ENCODE assay signal across 8 cellular contexts in genomic region chr16:67150058-67150832, GRCh38. TPM values are rescaled to one million over a fixed set of nuclear protein-coding genes. Genes with fewer than 3 reads are reported as not detected.
A peak's percentile ranks its signal among the peaks of the same experiment; 100 is the strongest.
DNase-seq lines count a peak whose midpoint lies in the region; ATAC-seq, FAIRE-seq and TF ChIP-seq lines count a peak whose summit lies in the region.

No MANE protein-coding gene starts in this region.

- no peak for TF ChIP-seq EP300 in A549 (IDR thresholded peaks at IDR 0.05)

- peak; percentile 54 to 69 for ATAC-seq in A549
- ATAC-seq in GM18907 (IDR thresholded peaks at IDR 0.05; ENCODE audit: unreplicated experiment), result peak; percentile 51

- H3K4me2 ChIP-seq in A549, result peak overlapping the region; percentile 66

- POLR2A ChIA-PET in A549 (lab: Yijun Ruan, JAX), result interaction anchor here (0.5 to 2.2 kb wide), 6 partner anchors 10 to 257 kb away, joined by 3 to 7 read pairs (median 3); partner anchors contain the start of gene FBXL8
- POLR2A ChIA-PET in HEK293T (lab: Yijun Ruan, JAX), result no interaction called here

- H3K9me3 ChIP-seq in A549 (no peaks in the 10 kb centered on the region), neutrophil (no peaks in the 10 kb centered on the region)

- peak; percentile 34; the same call in 1 of the 2 replicates for TF ChIP-seq POLR2A in A549 (IDR thresholded peaks at IDR 0.05; ENCODE audit: low read length)

- CTCF ChIA-PET in A549 (lab: Yijun Ruan, JAX) (interaction anchor here (0.7 to 16.0 kb wide), 14 partner anchors 11 to 315 kb away, joined by 3 to 314 read pairs (median 4); partner anchors contain the start of genes CES3, CES4A, FBXL8 and HSF4), HEK293T (lab: Yijun Ruan, JAX) (interaction anchor here (1.6 kb wide), 1 partner anchor 137 kb away, joined by 5 read pairs; no protein-coding TSS in a partner anchor)

- H3K4me3 ChIP-seq in A549, result peak overlapping the region; percentile 76
- peak overlapping the region; percentile 23 to 32 for H3K4me3 ChIP-seq in neutrophil (ENCODE audit: low read depth in 1 of 2, low read length in 1 of 2)

- H3K4me1 ChIP-seq in A549 (peaks cover 9% of the 10 kb centered on the region; the same call in 2 of the 3 replicates), neutrophil (ENCODE audit: control insufficient read depth in 1 of 2, insufficient read depth in 1 of 2, low read depth in 1 of 2, low read length in 1 of 2) (peaks cover 39 to 53% of the 10 kb centered on the region in 2 experiments)

- peaks cover 63% of the 10 kb centered on the region for H3K27me3 ChIP-seq in neutrophil

- H3K36me3 ChIP-seq in neutrophil, result peaks cover 48% of the 10 kb centered on the region

- DNase-seq in A549 (ENCODE audit: low read depth in 1 of 2, low spot score in 1 of 2) (peak; percentile 51 to 62), LHCN-M2 (ENCODE audit: low read depth) (peak; percentile 52), activated T-cell treated with anti-CD3 and anti-CD28 coated beads for 24 hours (ENCODE audit: low read depth) (peak; percentile 35), fibroblast of the conjunctiva (ENCODE audit: low read depth) (peak; percentile 47), HEK293T (ENCODE audit: extremely low spot score) (no peak), cortex of kidney (lab: John Stamatoyannopoulos, UW) (no peak)

- no peak for TF ChIP-seq RAD21 in A549 (conservative IDR thresholded peaks at IDR 0.05 in 1 of 2, IDR thresholded peaks at IDR 0.05 in 1 of 2)

- no peak; the same call in 1 of the 3 replicates for TF ChIP-seq CTCF in A549 (IDR thresholded peaks at IDR 0.05)
- TF ChIP-seq CTCF in neutrophil (IDR thresholded peaks at IDR 0.05), result no peak

- FAIRE-seq in A549 (lab: Jason Lieb, UNC), result no peak

- WGBS in A549 (ENCODE audit: missing lambda C conversion rate), result 65% methylated on average over 48 of the region's 92 CpGs

- peak overlapping the region; percentile 84 to 96 for H3K27ac ChIP-seq in A549
- H3K27ac ChIP-seq in neutrophil, result no peak overlapping the region

TF ChIP-seq in A549, 52 proteins besides CTCF, POLR2A, EP300 and RAD21 (continues in another document):
- TF ChIP-seq HOXA7 (CRISPR knock-in tag; IDR thresholded peaks at IDR 0.05) (no peak), JUN (IDR thresholded peaks at IDR 0.05) (peak in 1 of 2 experiments; percentile 46; a peak in 2 of 5 replicates), EHF (CRISPR knock-in tag; IDR thresholded peaks at IDR 0.05) (no peak), ZFP36 (IDR thresholded peaks at IDR 0.05; ENCODE audit: borderline replicate concordance, partially characterized antibody) (no peak), HOXB5 (CRISPR knock-in tag; IDR thresholded peaks at IDR 0.05) (no peak), RARB (CRISPR knock-in tag; IDR thresholded peaks at IDR 0.05) (no peak), FOXS1 (CRISPR knock-in tag; IDR thresholded peaks at IDR 0.05) (no peak), RCOR1 (IDR thresholded peaks at IDR 0.05; ENCODE audit: low read depth, low read length) (no peak)
- TF ChIP-seq, protein P1, sequence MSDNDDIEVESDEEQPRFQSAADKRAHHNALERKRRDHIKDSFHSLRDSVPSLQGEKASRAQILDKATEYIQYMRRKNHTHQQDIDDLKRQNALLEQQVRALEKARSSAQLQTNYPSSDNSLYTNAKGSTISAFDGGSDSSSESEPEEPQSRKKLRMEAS (IDR thresholded peaks at IDR 0.05), result no peak

TF ChIP-seq in HEK293T, 16 proteins besides CTCF, POLR2A, EP300 and RAD21:
- TF ChIP-seq LEF1 (IDR thresholded peaks at IDR 0.05; ENCODE audit: borderline replicate concordance) (no peak), ELF4 (IDR thresholded peaks at IDR 0.05) (no peak)

RNA-seq across cellular contexts. Expression of gene B3GNT9, which starts 0.6 kb away (rescaled TPM):
- polyA plus RNA-seq in A549 (2011; rRNA removed) (6.8 and 8.5 TPM in 2 replicates), A549 (2017; fragmentation: RNase III; extraction: RNeasy Plus Mini Kit Qiagen cat#74134 plus additional on column Dnase treatment) (6.7 to 9.3 TPM (median 9.0 TPM) in 3 replicates)
- polyA plus RNA-seq in A549 (2012; cell fraction: cytosol; rRNA removed), result 6.2 and 8.6 TPM in 2 replicates
- 9.0 and 10.9 TPM in 2 replicates for polyA plus RNA-seq in A549 (2012; cell fraction: nucleus; rRNA removed)
- 9.8 and 10.8 TPM in 2 replicates for polyA minus RNA-seq in A549 (2011; rRNA and poly(A)+ RNA removed)
- 75.5 and 85.0 TPM in 2 replicates for total RNA-seq in LHCN-M2 (2014; rRNA removed)
- 40.8 TPM for polyA plus RNA-seq in LHCN-M2 (2012)

RNA-seq across cellular contexts. Expression of gene TRADD, which starts 9.5 kb away (rescaled TPM):
- polyA plus RNA-seq in A549 (2011; rRNA removed), result 7.8 and 9.1 TPM in 2 replicates
- polyA plus RNA-seq in A549 (2012; cell fraction: cytosol; rRNA removed), result 22.9 and 30.0 TPM in 2 replicates
- 35.6 and 45.2 TPM in 2 replicates for polyA plus RNA-seq in A549 (2012; cell fraction: nucleus; rRNA removed)
- polyA plus RNA-seq in A549 (2017; fragmentation: RNase III; extraction: RNeasy Plus Mini Kit Qiagen cat#74134 plus additional on column Dnase treatment), result 13.2 to 15.2 TPM (median 15.2 TPM) in 3 replicates
- 3.5 and 4.4 TPM in 2 replicates for polyA minus RNA-seq in A549 (2011; rRNA and poly(A)+ RNA removed)
- total RNA-seq in LHCN-M2 (2014; rRNA removed), result 31.2 and 46.0 TPM in 2 replicates
- polyA plus RNA-seq in LHCN-M2 (2012), result 31.2 TPM

RNA-seq across cellular contexts. Expression of gene FBXL8, which starts 9.5 kb away (rescaled TPM):
- polyA plus RNA-seq in A549 (2011; rRNA removed) (5.4 and 5.6 TPM in 2 replicates), A549 (2017; fragmentation: RNase III; extraction: RNeasy Plus Mini Kit Qiagen cat#74134 plus additional on column Dnase treatment) (12.5 to 14.4 TPM (median 13.1 TPM) in 3 replicates)
- polyA plus RNA-seq in A549 (2012; cell fraction: cytosol; rRNA removed), result 10.7 and 15.0 TPM in 2 replicates
- polyA plus RNA-seq in A549 (2012; cell fraction: nucleus; rRNA removed), result 99.8 and 200 TPM in 2 replicates
- 2.4 and 2.6 TPM in 2 replicates for polyA minus RNA-seq in A549 (2011; rRNA and poly(A)+ RNA removed)
- 24.5 and 32.5 TPM in 2 replicates for total RNA-seq in LHCN-M2 (2014; rRNA removed)
- 5.9 TPM for polyA plus RNA-seq in LHCN-M2 (2012)

RNA-seq across cellular contexts. Expression of gene HSF4, which starts 14.3 kb away (rescaled TPM):
- polyA plus RNA-seq in A549 (2011; rRNA removed), result 8.3 and 11.7 TPM in 2 replicates
- polyA plus RNA-seq in A549 (2012; cell fraction: cytosol; rRNA removed), result 12.1 and 13.7 TPM in 2 replicates
- 198 and 241 TPM in 2 replicates for polyA plus RNA-seq in A549 (2012; cell fraction: nucleus; rRNA removed)
- polyA plus RNA-seq in A549 (2017; fragmentation: RNase III; extraction: RNeasy Plus Mini Kit Qiagen cat#74134 plus additional on column Dnase treatment), result 15.3 to 22.0 TPM (median 18.9 TPM) in 3 replicates
- polyA minus RNA-seq in A549 (2011; rRNA and poly(A)+ RNA removed), result 4.9 and 5.0 TPM in 2 replicates
- 19.4 and 29.1 TPM in 2 replicates for total RNA-seq in LHCN-M2 (2014; rRNA removed)
- polyA plus RNA-seq in LHCN-M2 (2012), result 4.8 TPM

RNA-seq across cellular contexts. Expression of gene NOL3, which starts 20.1 kb away (rescaled TPM):
- 22.6 and 24.4 TPM in 2 replicates for polyA plus RNA-seq in A549 (2011; rRNA removed)
- polyA plus RNA-seq in A549 (2012; cell fraction: cytosol; rRNA removed), result 36.9 and 41.0 TPM in 2 replicates
- 53.4 and 79.4 TPM in 2 replicates for polyA plus RNA-seq in A549 (2012; cell fraction: nucleus; rRNA removed)
- polyA plus RNA-seq in A549 (2017; fragmentation: RNase III; extraction: RNeasy Plus Mini Kit Qiagen cat#74134 plus additional on column Dnase treatment), result 38.5 to 41.3 TPM (median 39.1 TPM) in 3 replicates
- polyA minus RNA-seq in A549 (2011; rRNA and poly(A)+ RNA removed), result 9.0 and 10.6 TPM in 2 replicates
- total RNA-seq in LHCN-M2 (2014; rRNA removed), result 58.0 and 58.6 TPM in 2 replicates
- 61.0 TPM for polyA plus RNA-seq in LHCN-M2 (2012)

Comparison
In these comparisons a context has a peak if more than half of its experiments do, and no peak if none do; other contexts are left out.
1. DNase-seq: peak in A549 (2 of 2), LHCN-M2 (single experiment), activated T-cell treated with anti-CD3 and anti-CD28 coated beads for 24 hours (single experiment) and fibroblast of the conjunctiva (single experiment); none in HEK293T (single experiment) and cortex of kidney (single experiment).